Comparison of ENCODE assay signal across 13 cellular contexts in genomic region chr15:46502668-46503067, GRCh38.
DNase-seq lines count a peak whose midpoint lies in the region; ATAC-seq and TF ChIP-seq lines count a peak whose summit lies in the region.
"Had no signal": no experiment of that assay in that cellular context is flagged by ENCODE, and none has a peak within 500 bp of the region (broad histone marks: within the 10 kb centered on the region; RNA-seq: fewer than 3 reads in every experiment).

No MANE protein-coding gene starts in this region.

- H3K9me3 ChIP-seq in heart right ventricle, result no peaks in the 10 kb centered on the region
- no peaks in the 10 kb centered on the region for H3K9me3 ChIP-seq in PC-9 (ENCODE audit: insufficient read depth, low read depth)
- no peaks in the 10 kb centered on the region for H3K9me3 ChIP-seq in transverse colon
- no peaks in the 10 kb centered on the region; the same call in 1 of the 2 replicates for H3K9me3 ChIP-seq in HAP-1

- no peak overlapping the region for H3K4me2 ChIP-seq in PC-9

- no peaks in the 10 kb centered on the region for H3K9me3 Mint-ChIP-seq in activated naive CD8-positive, alpha-beta T cell treated with anti-CD3 and anti-CD28 coated beads for 36 hours

- ATAC-seq in heart right ventricle, result no peak
- ATAC-seq in Right ventricle myocardium inferior, result no peak
- ATAC-seq in foreskin keratinocyte, result no peak
- ATAC-seq: effector memory CD8-positive, alpha-beta T cell had no signal

- in situ Hi-C loops in transverse colon (cut with MboI; ENCODE audit: low pct_ligation_motif_present in 1 of 4, low pct_unique_long_range_greater_than_20kb in 1 of 4, low sequenced_read_pairs in 3 of 4), result no loop called here
- in situ Hi-C loops in HAP-1 (cut with MboI; ENCODE audit: low sequenced_read_pairs), result no loop called here

- H3K4me3 ChIP-seq in heart right ventricle (no peak overlapping the region), PC-9 (no peak overlapping the region), transverse colon (no peak overlapping the region), HAP-1 (no peak overlapping the region)

- H3K27ac ChIP-seq in heart right ventricle, result no peak overlapping the region
- H3K27ac ChIP-seq in PC-9, result no peak overlapping the region
- no peak overlapping the region for H3K27ac ChIP-seq in foreskin keratinocyte
- no peak overlapping the region for H3K27ac ChIP-seq in transverse colon

- no peaks in the 10 kb centered on the region for H3K4me1 Mint-ChIP-seq in activated naive CD8-positive, alpha-beta T cell treated with anti-CD3 and anti-CD28 coated beads for 36 hours
- H3K4me1 Mint-ChIP-seq: B cell, mesothelial cell of epicardium had no signal

- intact Hi-C loops in heart right ventricle (cut with DNase I), result no loop called here
- intact Hi-C loops in Right ventricle myocardium inferior (cut with DNase I), result no loop called here
- intact Hi-C loops in PC-9 (cut with micrococcal nuclease; ENCODE audit: unreplicated experiment), result no loop called here
- intact Hi-C loops in transverse colon (cut with DNase I; ENCODE audit: low total_unique reads), result no loop called here

- H3K4me3 Mint-ChIP-seq in activated naive CD8-positive, alpha-beta T cell treated with anti-CD3 and anti-CD28 coated beads for 36 hours, result no peak overlapping the region
- H3K4me3 Mint-ChIP-seq: B cell; effector memory CD8-positive, alpha-beta T cell; mesothelial cell of epicardium had no signal

- no peaks in the 10 kb centered on the region for H3K9me2 ChIP-seq in PC-9 (ENCODE audit: insufficient read depth)

- no peak for TF ChIP-seq EP300 in transverse colon (IDR thresholded peaks at IDR 0.05; ENCODE audit: low read depth)

- TF ChIP-seq CTCF in heart right ventricle (IDR thresholded peaks at IDR 0.05) (peak in 5 of 9 donors; percentile 17 to 41 (median 30)), PC-9 (conservative IDR thresholded peaks at IDR 0.05) (peak; percentile 42; the same call in 1 of the 2 replicates), foreskin keratinocyte (conservative IDR thresholded peaks at IDR 0.05) (peak; percentile 63), transverse colon (IDR thresholded peaks at IDR 0.05) (peak in 3 of 5 experiments; percentile 11 to 25 (median 17))

- H3K4me1 ChIP-seq in heart right ventricle (no peaks in the 10 kb centered on the region), PC-9 (replicated peaks; ENCODE audit: insufficient read depth) (no peaks in the 10 kb centered on the region), foreskin keratinocyte (no peaks in the 10 kb centered on the region), transverse colon (no peaks in the 10 kb centered on the region), HAP-1 (no peaks in the 10 kb centered on the region)

- H3K36me3 ChIP-seq in heart right ventricle (no peaks in the 10 kb centered on the region), PC-9 (ENCODE audit: low read depth) (no peaks in the 10 kb centered on the region), transverse colon (no peaks in the 10 kb centered on the region), HAP-1 (replicated peaks) (no peaks in the 10 kb centered on the region)

- H3K27me3 Mint-ChIP-seq in activated naive CD8-positive, alpha-beta T cell treated with anti-CD3 and anti-CD28 coated beads for 36 hours, result no peaks in the 10 kb centered on the region
- H3K27me3 Mint-ChIP-seq: B cell; effector memory CD8-positive, alpha-beta T cell had no signal

- BruUV-seq in PC-9 (replicated peaks; lab: Mats Ljungman, UMichigan), result no TSS peak

- CTCF ChIA-PET in PC-9 (lab: Charles Lee), result no interaction called here

- H2AFZ ChIP-seq in PC-9, result no peak overlapping the region

- no peaks in the 10 kb centered on the region for H3K79me2 ChIP-seq in PC-9 (ENCODE audit: low read depth)

- no peaks in the 10 kb centered on the region for H4K20me1 ChIP-seq in PC-9 (ENCODE audit: insufficient read depth)

- no peaks in the 10 kb centered on the region for H3K36me3 Mint-ChIP-seq in activated naive CD8-positive, alpha-beta T cell treated with anti-CD3 and anti-CD28 coated beads for 36 hours
- H3K36me3 Mint-ChIP-seq: mesothelial cell of epicardium had no signal

- 63 to 75% methylated on average over 3 of the region's 3 CpGs for WGBS in heart right ventricle, 2 donors
- 80 to 82% methylated on average over 3 of the region's 3 CpGs for WGBS in transverse colon (ENCODE audit: low coverage in 1 of 2), 2 donors

- no peaks in the 10 kb centered on the region for H3F3A ChIP-seq in PC-9 (ENCODE audit: insufficient read depth, low read depth)

- H3K27ac Mint-ChIP-seq in activated naive CD8-positive, alpha-beta T cell treated with anti-CD3 and anti-CD28 coated beads for 36 hours, result no peak overlapping the region
- H3K27ac Mint-ChIP-seq: B cell; effector memory CD8-positive, alpha-beta T cell; mesothelial cell of epicardium had no signal

- POLR2A ChIA-PET in PC-9 (lab: Charles Lee; ENCODE audit: unreplicated experiment), result no interaction called here

- DNase-seq in heart right ventricle, result no peak
- no peak for DNase-seq in Right ventricle myocardium inferior (ENCODE audit: missing footprints)
- no peak for DNase-seq in PC-9
- peak in 1 of 2 donors; percentile 24 for DNase-seq in foreskin keratinocyte
- DNase-seq in transverse colon, result no peak
- DNase-seq in activated naive CD8-positive, alpha-beta T cell treated with anti-CD3 and anti-CD28 coated beads for 36 hours, result no peak
- no peak for DNase-seq in HAP-1 (ENCODE audit: low spot score in 2 of 2)
- no peak for DNase-seq in NCI-H1092 treated with DMSO at 0.1 percent for 48 hours (lab: John Stamatoyannopoulos, UW)
- DNase-seq: effector memory CD8-positive, alpha-beta T cell; NCI-H510A treated with DMSO at 0.1 percent for 48 hours; posterior cingulate gyrus had no signal

- no peaks in the 10 kb centered on the region for H3K27me3 ChIP-seq in heart right ventricle
- no peaks in the 10 kb centered on the region for H3K27me3 ChIP-seq in PC-9 (ENCODE audit: insufficient read depth, low read depth)
- H3K27me3 ChIP-seq in foreskin keratinocyte, result no peaks in the 10 kb centered on the region
- no peaks in the 10 kb centered on the region for H3K27me3 ChIP-seq in transverse colon
- no peaks in the 10 kb centered on the region for H3K27me3 ChIP-seq in HAP-1 (ENCODE audit: low read depth)

- no peak for TF ChIP-seq POLR2A in transverse colon (IDR thresholded peaks at IDR 0.05)
